9 cellular contexts compared by ENCODE assay signal in the genomic region with DNA sequence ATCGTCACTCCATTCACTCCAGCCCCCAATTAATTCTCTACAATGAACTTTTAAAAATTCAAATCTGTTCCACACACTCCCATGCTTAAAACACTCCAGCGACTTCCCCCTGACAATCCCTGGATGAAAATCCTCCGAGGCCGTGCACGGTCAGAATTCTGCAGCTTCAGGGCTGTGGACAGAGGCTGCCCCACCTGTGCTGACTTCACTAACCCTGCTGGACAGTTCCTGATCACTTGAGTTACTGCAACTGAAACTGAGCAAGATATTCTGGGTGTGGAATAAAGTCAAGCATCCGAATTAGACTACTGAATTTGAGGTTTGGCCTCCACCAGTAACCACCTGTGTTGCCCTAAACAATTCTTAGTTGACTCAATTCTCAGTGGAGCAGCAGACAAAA. TPM values are rescaled to one million over a fixed set of nuclear protein-coding genes. Genes with fewer than 3 reads are reported as not detected.
DNase-seq lines count a peak whose midpoint lies in the region; ATAC-seq and TF ChIP-seq lines count a peak whose summit lies in the region.
"Had no signal": no experiment of that assay in that cellular context is flagged by ENCODE, and none has a peak within 500 bp of the region (broad histone marks: within the 10 kb centered on the region; RNA-seq: fewer than 3 reads in every experiment).

No MANE protein-coding gene starts in this region.

- H3K36me3 ChIP-seq in thoracic aorta = no peaks in the 10 kb centered on the region

- H3K4me3 ChIP-seq in thoracic aorta = peak overlapping the region; percentile 91

- peaks cover 11 to 21% of the 10 kb centered on the region in 2 donors for H3K4me1 ChIP-seq in thoracic aorta (ENCODE audit: control insufficient read depth in 1 of 2, low read depth in 2 of 2)

- H3K27me3 Mint-ChIP-seq in activated CD4-positive, alpha-beta T cell treated with anti-CD3 and anti-CD28 coated beads, Interleukin-2, amount 10 ng/mL, durations not matched to agents 7 days and 5 days = peaks cover 2% of the 10 kb centered on the region
- peaks cover 2% of the 10 kb centered on the region for H3K27me3 Mint-ChIP-seq in activated T-helper 1 cell treated with anti-CD3 and anti-CD28 coated beads, Interleukin-12 subunit alpha, Interleukin-12 subunit beta, Interleukin-2, Interleukin-4 antibody, amounts not matched to agents 30 ng/mL and 10 ng/mL and 1 ng/mL, durations not matched to agents 14 hours and 24 hours and 36 hours (ENCODE audit: insufficient read depth)

- peak overlapping the region; percentile 85 for H3K27ac Mint-ChIP-seq in activated CD4-positive, alpha-beta T cell treated with anti-CD3 and anti-CD28 coated beads, Interleukin-2, amount 10 ng/mL, durations not matched to agents 7 days and 5 days
- H3K27ac Mint-ChIP-seq in activated T-helper 1 cell treated with anti-CD3 and anti-CD28 coated beads, Interleukin-12 subunit alpha, Interleukin-12 subunit beta, Interleukin-2, Interleukin-4 antibody, amounts not matched to agents 30 ng/mL and 10 ng/mL and 1 ng/mL, durations not matched to agents 14 hours and 24 hours and 36 hours = peak overlapping the region; percentile 79

- no peak for TF ChIP-seq CTCF in thoracic aorta (IDR thresholded peaks at IDR 0.05)

- H3K27me3 ChIP-seq in thoracic aorta (replicated peaks; ENCODE audit: insufficient read depth) = no peaks in the 10 kb centered on the region

- no peak for DNase-seq in activated CD4-positive, alpha-beta T cell treated with anti-CD3 and anti-CD28 coated beads, Interleukin-2, amount 10 ng/mL, durations not matched to agents 7 days and 5 days
- no peak for DNase-seq in activated CD4-positive, alpha-beta T cell treated with anti-CD3 and anti-CD28 coated beads for 48 hours
- DNase-seq in activated T-helper 1 cell treated with anti-CD3 and anti-CD28 coated beads, Interleukin-12 subunit alpha, Interleukin-12 subunit beta, Interleukin-2, Interleukin-4 antibody, amounts not matched to agents 30 ng/mL and 10 ng/mL and 1 ng/mL, durations not matched to agents 14 hours and 24 hours and 36 hours (ENCODE audit: low spot score) = no peak
- DNase-seq in kidney glomerular epithelial cell (lab: John Stamatoyannopoulos, UW) (peak; percentile 19), thoracic aorta (ENCODE audit: low spot score) (no peak), NCI-H524 (lab: John Stamatoyannopoulos, UW) (no peak), NCI-H226 (no peak)
- DNase-seq: activated CD8-positive, alpha-beta memory T cell treated with anti-CD3 and anti-CD28 coated beads, Interleukin-2, amount 50 U/mL, for 48 hours had no signal

- intact Hi-C loops in activated T-helper 1 cell treated with anti-CD3 and anti-CD28 coated beads, Interleukin-12 subunit alpha, Interleukin-12 subunit beta, Interleukin-2, Interleukin-4 antibody, amounts not matched to agents 30 ng/mL and 10 ng/mL and 1 ng/mL, durations not matched to agents 14 hours and 24 hours and 36 hours (cut with micrococcal nuclease) = loop anchor here (5.0 to 10.0 kb wide), 6 partner anchors 140 to 1373 kb away; partner anchors contain the start of genes AK4 and PGM1

- CTCF ChIA-PET in activated CD4-positive, alpha-beta T cell treated with anti-CD3 and anti-CD28 coated beads, Interleukin-2, amount 10 ng/mL, durations not matched to agents 7 days and 5 days (lab: Charles Lee) = no interaction called here

- H3K27ac ChIP-seq in thoracic aorta = peak overlapping the region in 1 of 2 donors; percentile 3

- H3K36me3 Mint-ChIP-seq in activated CD4-positive, alpha-beta T cell treated with anti-CD3 and anti-CD28 coated beads, Interleukin-2, amount 10 ng/mL, durations not matched to agents 7 days and 5 days (ENCODE audit: low read depth) = peaks cover 19% of the 10 kb centered on the region
- peaks cover 5% of the 10 kb centered on the region for H3K36me3 Mint-ChIP-seq in activated T-helper 1 cell treated with anti-CD3 and anti-CD28 coated beads, Interleukin-12 subunit alpha, Interleukin-12 subunit beta, Interleukin-2, Interleukin-4 antibody, amounts not matched to agents 30 ng/mL and 10 ng/mL and 1 ng/mL, durations not matched to agents 14 hours and 24 hours and 36 hours (ENCODE audit: low read depth)

- POLR2A ChIA-PET in activated CD4-positive, alpha-beta T cell treated with anti-CD3 and anti-CD28 coated beads, Interleukin-2, amount 10 ng/mL, durations not matched to agents 7 days and 5 days (lab: Charles Lee) = no interaction called here

- H3K4me1 Mint-ChIP-seq in activated CD4-positive, alpha-beta T cell treated with anti-CD3 and anti-CD28 coated beads, Interleukin-2, amount 10 ng/mL, durations not matched to agents 7 days and 5 days = peaks cover 46% of the 10 kb centered on the region
- peaks cover 45% of the 10 kb centered on the region for H3K4me1 Mint-ChIP-seq in activated T-helper 1 cell treated with anti-CD3 and anti-CD28 coated beads, Interleukin-12 subunit alpha, Interleukin-12 subunit beta, Interleukin-2, Interleukin-4 antibody, amounts not matched to agents 30 ng/mL and 10 ng/mL and 1 ng/mL, durations not matched to agents 14 hours and 24 hours and 36 hours (ENCODE audit: low read depth)

- H3K4me3 Mint-ChIP-seq in activated CD4-positive, alpha-beta T cell treated with anti-CD3 and anti-CD28 coated beads, Interleukin-2, amount 10 ng/mL, durations not matched to agents 7 days and 5 days = peak overlapping the region; percentile 82
- peak overlapping the region; percentile 93 for H3K4me3 Mint-ChIP-seq in activated T-helper 1 cell treated with anti-CD3 and anti-CD28 coated beads, Interleukin-12 subunit alpha, Interleukin-12 subunit beta, Interleukin-2, Interleukin-4 antibody, amounts not matched to agents 30 ng/mL and 10 ng/mL and 1 ng/mL, durations not matched to agents 14 hours and 24 hours and 36 hours

- ATAC-seq in thoracic aorta (ENCODE audit: insufficient number of reproducible peaks, low FRiP score, low read depth) (no peak), HG02759 (IDR thresholded peaks at IDR 0.05; ENCODE audit: unreplicated experiment) (no peak)

- no peaks in the 10 kb centered on the region for H3K9me3 ChIP-seq in thoracic aorta

- no peaks in the 10 kb centered on the region for H3K9me3 Mint-ChIP-seq in activated CD4-positive, alpha-beta T cell treated with anti-CD3 and anti-CD28 coated beads, Interleukin-2, amount 10 ng/mL, durations not matched to agents 7 days and 5 days
- H3K9me3 Mint-ChIP-seq in activated T-helper 1 cell treated with anti-CD3 and anti-CD28 coated beads, Interleukin-12 subunit alpha, Interleukin-12 subunit beta, Interleukin-2, Interleukin-4 antibody, amounts not matched to agents 30 ng/mL and 10 ng/mL and 1 ng/mL, durations not matched to agents 14 hours and 24 hours and 36 hours = no peaks in the 10 kb centered on the region

RNA-seq across cellular contexts. Expression of gene JAK1, which starts 1.0 kb away (rescaled TPM):
- total RNA-seq in activated CD4-positive, alpha-beta T cell treated with anti-CD3 and anti-CD28 coated beads, Interleukin-2, amount 10 ng/mL, durations not matched to agents 7 days and 5 days = 100 to 1,000 TPM; 198 to 212 TPM
- 102 TPM in 2 replicates for total RNA-seq in activated T-helper 1 cell treated with anti-CD3 and anti-CD28 coated beads, Interleukin-12 subunit alpha, Interleukin-12 subunit beta, Interleukin-2, Interleukin-4 antibody, amounts not matched to agents 30 ng/mL and 10 ng/mL and 1 ng/mL, durations not matched to agents 14 hours and 24 hours and 36 hours
- total RNA-seq in thoracic aorta = 100 to 1,000 TPM; 113 to 115 TPM
